ENCODE assay signal across 11 cellular contexts in genomic region chr10:17787087-17787942, GRCh38. TPM values are rescaled to one million over a fixed set of nuclear protein-coding genes. Genes with fewer than 3 reads are reported as not detected.
DNase-seq lines count a peak whose midpoint lies in the region; ATAC-seq and TF ChIP-seq lines count a peak whose summit lies in the region.
"Had no signal": no experiment of that assay in that cellular context is flagged by ENCODE, and none has a peak within 500 bp of the region (broad histone marks: within the 10 kb centered on the region; RNA-seq: fewer than 3 reads in every experiment).

No MANE protein-coding gene starts in this region.

- no peaks in the 10 kb centered on the region for H3K79me1 ChIP-seq in IMR-90 (ENCODE audit: low read depth in 1 of 2, low read length in 2 of 2)

- CTCF ChIA-PET in IMR-90 (lab: Yijun Ruan, JAX) = no interaction called here

- peak overlapping the region; percentile 26 for H2BK5ac ChIP-seq in IMR-90 (ENCODE audit: low read depth, low read length, poor library complexity, severe bottlenecking)

- peak overlapping the region; percentile 41 to 56; a peak in 1 of 4 replicates for H4K8ac ChIP-seq in IMR-90 (ENCODE audit: low read depth in 2 of 2, low read length in 2 of 2)

- H3K23ac ChIP-seq in IMR-90 (ENCODE audit: low read depth, low read length) = no peak overlapping the region

- H2BK20ac ChIP-seq in IMR-90 (ENCODE audit: low read depth, low read length) = peak overlapping the region; percentile 91

- no peaks in the 10 kb centered on the region for H4K20me1 ChIP-seq in IMR-90 (ENCODE audit: insufficient read depth, low read length)

- H4K91ac ChIP-seq in IMR-90 (ENCODE audit: insufficient read depth, low read depth, low read length) = peak overlapping the region; percentile 80

- 100% methylated on average over 4 of the region's 13 CpGs; no CpG with 5 or more reads in 1 of the 2 experiments for WGBS in IMR-90 (ENCODE audit: extremely low coverage in 2 of 2, insufficient read length in 1 of 2), 2 experiments

- H2BK15ac ChIP-seq in IMR-90 (ENCODE audit: low read depth, low read length) = peak overlapping the region; percentile 80; the same call in 1 of the 3 replicates

- ATAC-seq in IMR-90 (ENCODE audit: low read depth) (peak; percentile 95), GM19023 (IDR thresholded peaks at IDR 0.05; ENCODE audit: unreplicated experiment) (no peak)

- H3K14ac ChIP-seq in IMR-90 (replicated peaks; ENCODE audit: low read depth, low read length) = peak overlapping the region; percentile 74

- DNase-seq in AG08396 (ENCODE audit: low spot score) (peak; percentile 67), IMR-90 (peak; percentile 97), cerebellar cortex (ENCODE audit: low spot score) (peak; percentile 25), left kidney (ENCODE audit: low read depth, low spot score) (peak; percentile 69), DMS153 treated with DMSO at 0.1 percent for 48 hours (lab: John Stamatoyannopoulos, UW; ENCODE audit: unreplicated experiment) (no peak), GM20000 (ENCODE audit: low spot score) (no peak), cerebellar nuclear complex (lab: John Stamatoyannopoulos, UW) (no peak)
- DNase-seq: activated CD4-positive, alpha-beta T cell treated with anti-CD3 and anti-CD28 coated beads, Interleukin-2, amount 10 ng/mL, durations not matched to agents 7 days and 5 days; CD4-positive, CD25-positive, alpha-beta regulatory T cell; NK-92 treated with Interleukin-12 subunit alpha and Interleukin-12 subunit beta, amount 100 ng/mL, for 24 hours had no signal

- H3K9ac ChIP-seq in IMR-90 (ENCODE audit: low read depth, low read length) = no peak overlapping the region

- no TSS peak for BruUV-seq in IMR-90 (replicated peaks; lab: Mats Ljungman, UMichigan)

- H3K4me3 ChIP-seq in IMR-90 (ENCODE audit: insufficient read depth, low read depth, low read length) = no peak overlapping the region

- H3K9me1 ChIP-seq in IMR-90 (ENCODE audit: insufficient read depth, low read length) = peaks cover 14% of the 10 kb centered on the region

- H3K4ac ChIP-seq in IMR-90 (ENCODE audit: low read depth, low read length) = peak overlapping the region; percentile 91

- POLR2A ChIA-PET in IMR-90 (lab: Charles Lee; ENCODE audit: unreplicated experiment) = no interaction called here

- no peak for TF ChIP-seq RAD21 in IMR-90 (IDR thresholded peaks at IDR 0.05; ENCODE audit: low read length)

- H3K56ac ChIP-seq in IMR-90 (ENCODE audit: extremely low read depth, insufficient read depth, low read length) = no peak overlapping the region; the same call in 1 of the 2 replicates

- H3K4me2 ChIP-seq in IMR-90 (ENCODE audit: low read depth, low read length) = no peak overlapping the region

- peak overlapping the region; percentile 59 for H2AFZ ChIP-seq in IMR-90 (replicated peaks; ENCODE audit: low read length, poor library complexity)

- H3K36me3 ChIP-seq in IMR-90 (ENCODE audit: control insufficient read depth, insufficient read depth, low read length) = no peaks in the 10 kb centered on the region

- no peak overlapping the region for H4K5ac ChIP-seq in IMR-90 (ENCODE audit: low read depth, low read length)

- peak overlapping the region; percentile 85 for H2BK120ac ChIP-seq in IMR-90 (ENCODE audit: low read depth, low read length)

- no peaks in the 10 kb centered on the region for H3K27me3 ChIP-seq in IMR-90 (ENCODE audit: control insufficient read depth, insufficient read depth, low read length)

- intact Hi-C loops in IMR-90 (cut with micrococcal nuclease) = no loop called here

- TF ChIP-seq POLR2A in IMR-90 (IDR thresholded peaks at IDR 0.05; ENCODE audit: low read depth, low read length) = no peak

- in situ Hi-C loops in IMR-90 (cut with MboI; ENCODE audit: low sequenced_read_pairs) = no loop called here

- H3K4me1 ChIP-seq in IMR-90 (ENCODE audit: control insufficient read depth, insufficient read depth, low read length) = peaks cover 4% of the 10 kb centered on the region

- dilution Hi-C loops in IMR-90 (cut with HindIII; ENCODE audit: low sequenced_read_pairs, unreplicated experiment) = no loop called here

- no peak overlapping the region for H3K27ac ChIP-seq in IMR-90 (ENCODE audit: insufficient read depth, low read length)

- H2AK9ac ChIP-seq in IMR-90 (replicated peaks; ENCODE audit: low read depth, low read length, poor library complexity) = peak overlapping the region; percentile 6

- H3K9me3 ChIP-seq in IMR-90 (ENCODE audit: control insufficient read depth, insufficient read depth, low read length) = no peaks in the 10 kb centered on the region

- TF ChIP-seq CTCF in IMR-90 (conservative IDR thresholded peaks at IDR 0.05; ENCODE audit: low read depth, low read length) (no peak), GM20000 (IDR thresholded peaks at IDR 0.05; ENCODE audit: extremely low read depth, missing control alignments) (no peak)

- H3K18ac ChIP-seq in IMR-90 (ENCODE audit: low read depth, low read length) = peak overlapping the region; percentile 4; the same call in 1 of the 2 replicates

- H2AK5ac ChIP-seq in IMR-90 (ENCODE audit: low read depth, low read length) = peak overlapping the region; percentile 92

TF ChIP-seq in IMR-90, 13 proteins besides CTCF, POLR2A, EP300 and RAD21:
- TF ChIP-seq FOS (IDR thresholded peaks at IDR 0.05; ENCODE audit: low read depth, low read length) (peak; percentile 90), RCOR1 (IDR thresholded peaks at IDR 0.05; ENCODE audit: insufficient replicate concordance, low read length) (no peak), MAFK (IDR thresholded peaks at IDR 0.05; ENCODE audit: low read depth, low read length) (peak; percentile 83), SMC3 (IDR thresholded peaks at IDR 0.05; ENCODE audit: low read depth, low read length) (no peak), RFX5 (IDR thresholded peaks at IDR 0.05; ENCODE audit: low read depth, low read length) (peak; percentile 20; the same call in 1 of the 2 replicates), NFE2L2 (IDR thresholded peaks at IDR 0.05; ENCODE audit: low read depth, low read length) (peak; percentile 80)

RNA-seq across cellular contexts. Expression of gene MRC1, which starts 21.8 kb away (rescaled TPM):
- not detected in 2 replicates for total RNA-seq in IMR-90 (2012; rRNA removed)
- polyA plus RNA-seq in IMR-90 (2012; rRNA removed) = not detected in 2 replicates
- polyA plus RNA-seq in IMR-90 (2012; cell fraction: cytosol; rRNA removed) = not detected in 2 replicates
- polyA plus RNA-seq in IMR-90 (2012; cell fraction: nucleus; rRNA removed; ENCODE audit: low replicate concordance) = not detected in 2 replicates
- total RNA-seq: activated CD4-positive, alpha-beta T cell treated with anti-CD3 and anti-CD28 coated beads, Interleukin-2, amount 10 ng/mL, durations not matched to agents 7 days and 5 days had no signal

RNA-seq across cellular contexts. Expression of gene TMEM236, which starts 35.3 kb away (rescaled TPM):
- not detected in 2 replicates for total RNA-seq in IMR-90 (2012; rRNA removed)
- not detected in 2 replicates for polyA plus RNA-seq in IMR-90 (2012; rRNA removed)
- polyA plus RNA-seq in IMR-90 (2012; cell fraction: cytosol; rRNA removed) = 0.01 TPM in 1 of 2 replicates, not detected in the other
- polyA plus RNA-seq in IMR-90 (2012; cell fraction: nucleus; rRNA removed; ENCODE audit: low replicate concordance) = 0.05 TPM in 1 of 2 replicates, not detected in the other

Comparison
In these comparisons a context has a peak if more than half of its experiments do, and no peak if none do; other contexts are left out.
1. DNase-seq: peak in AG08396 (single experiment), IMR-90 (single experiment), cerebellar cortex (single experiment) and left kidney (single experiment); none in DMS153 treated with DMSO at 0.1 percent for 48 hours (single experiment), GM20000 (single experiment) and cerebellar nuclear complex (0 of 2).